8 cellular contexts compared by ENCODE assay signal in genomic region chr3:53045784-53046170, GRCh38. TPM values are rescaled to one million over a fixed set of nuclear protein-coding genes. Genes with fewer than 3 reads are reported as not detected.
DNase-seq lines count a peak whose midpoint lies in the region; ATAC-seq and TF ChIP-seq lines count a peak whose summit lies in the region.

Gene SFMBT1 (minus strand): TSS chr3:53046073. CDS start chr3:52969128, 76,945 bp downstream.

- H3K9me3 Mint-ChIP-seq in activated naive CD4-positive, alpha-beta T cell treated with anti-CD3 and anti-CD28 coated beads, Interleukin-2, amount 10 ng/mL, durations not matched to agents 7 days and 5 days, result no peaks in the 10 kb centered on the region
- H3K9me3 Mint-ChIP-seq in osteocyte (ENCODE audit: unreplicated experiment), result no peaks in the 10 kb centered on the region

- H3K36me3 ChIP-seq in BLaER1, result no peaks in the 10 kb centered on the region
- no peaks in the 10 kb centered on the region for H3K36me3 ChIP-seq in RWPE2 (ENCODE audit: low read depth)
- H3K36me3 ChIP-seq in thoracic aorta, result no peaks in the 10 kb centered on the region

- peaks cover 40% of the 10 kb centered on the region for H4K20me1 ChIP-seq in BLaER1

- no peak for TF ChIP-seq CTCF in RWPE2 (IDR thresholded peaks at IDR 0.05; ENCODE audit: poor library complexity, severe bottlenecking)
- TF ChIP-seq CTCF in osteocyte (IDR thresholded peaks at IDR 0.05), result no peak
- TF ChIP-seq CTCF in thoracic aorta (IDR thresholded peaks at IDR 0.05), result no peak

- peak; percentile 48 for TF ChIP-seq POLR2A in GM19099 (IDR thresholded peaks at IDR 0.05; ENCODE audit: extremely low read depth, insufficient read length, low read depth)

- H3K9me3 ChIP-seq in BLaER1 (no peaks in the 10 kb centered on the region), RWPE2 (ENCODE audit: severe bottlenecking) (no peaks in the 10 kb centered on the region), thoracic aorta (no peaks in the 10 kb centered on the region)

- peak within 1 kb of the TSS; percentile 94 for H3K4me3 Mint-ChIP-seq in activated naive CD4-positive, alpha-beta T cell treated with anti-CD3 and anti-CD28 coated beads, Interleukin-2, amount 10 ng/mL, durations not matched to agents 7 days and 5 days
- H3K4me3 Mint-ChIP-seq in osteocyte (ENCODE audit: unreplicated experiment), result peak within 1 kb of the TSS; percentile 85

- H3K4me3 ChIP-seq in BLaER1 (peak within 1 kb of the TSS; percentile 98), RWPE2 (ENCODE audit: severe bottlenecking) (peak within 1 kb of the TSS; percentile 77), thoracic aorta (peak within 1 kb of the TSS; percentile 96)

- CTCF ChIA-PET in activated naive CD4-positive, alpha-beta T cell treated with anti-CD3 and anti-CD28 coated beads, Interleukin-2, amount 10 ng/mL, durations not matched to agents 7 days and 5 days (lab: Charles Lee), result no interaction called here

- intact Hi-C loops in head of caudate nucleus (cut with DNase I), result loop anchor here (5.0 kb wide), 1 partner anchor 358 kb away; the partner anchor contains the start of genes GNL3 and PBRM1

- peaks cover 10% of the 10 kb centered on the region for H3K27me3 Mint-ChIP-seq in activated naive CD4-positive, alpha-beta T cell treated with anti-CD3 and anti-CD28 coated beads, Interleukin-2, amount 10 ng/mL, durations not matched to agents 7 days and 5 days
- H3K27me3 Mint-ChIP-seq in osteocyte (ENCODE audit: unreplicated experiment), result no peaks in the 10 kb centered on the region

- peaks cover 18% of the 10 kb centered on the region for H3K27me3 ChIP-seq in BLaER1
- H3K27me3 ChIP-seq in RWPE2 (ENCODE audit: insufficient read depth, poor library complexity, severe bottlenecking), result no peaks in the 10 kb centered on the region
- no peaks in the 10 kb centered on the region for H3K27me3 ChIP-seq in thoracic aorta (replicated peaks; ENCODE audit: insufficient read depth)

- H3K4me2 ChIP-seq in BLaER1, result peak within 1 kb of the TSS; percentile 95

- peak within 1 kb of the TSS; percentile 99 for H3K27ac Mint-ChIP-seq in activated naive CD4-positive, alpha-beta T cell treated with anti-CD3 and anti-CD28 coated beads, Interleukin-2, amount 10 ng/mL, durations not matched to agents 7 days and 5 days
- H3K27ac Mint-ChIP-seq in osteocyte (ENCODE audit: unreplicated experiment), result peak within 1 kb of the TSS; percentile 88

- peaks cover 9% of the 10 kb centered on the region for H3K36me3 Mint-ChIP-seq in activated naive CD4-positive, alpha-beta T cell treated with anti-CD3 and anti-CD28 coated beads, Interleukin-2, amount 10 ng/mL, durations not matched to agents 7 days and 5 days
- H3K36me3 Mint-ChIP-seq in osteocyte (ENCODE audit: unreplicated experiment), result no peaks in the 10 kb centered on the region

- ATAC-seq in HG03432 (IDR thresholded peaks at IDR 0.05; ENCODE audit: unreplicated experiment) (peak; percentile 55), RWPE2 (ENCODE audit: low read depth) (peak; percentile 55), thoracic aorta (ENCODE audit: insufficient number of reproducible peaks, low FRiP score, low read depth) (peak; percentile 52)

- H3K27ac ChIP-seq in BLaER1, result peak within 1 kb of the TSS; percentile 97
- peak within 1 kb of the TSS; percentile 65 for H3K27ac ChIP-seq in RWPE2 (ENCODE audit: poor library complexity, severe bottlenecking)
- H3K27ac ChIP-seq in thoracic aorta, result peak within 1 kb of the TSS; percentile 79

- peaks cover 42% of the 10 kb centered on the region for H3K4me1 Mint-ChIP-seq in activated naive CD4-positive, alpha-beta T cell treated with anti-CD3 and anti-CD28 coated beads, Interleukin-2, amount 10 ng/mL, durations not matched to agents 7 days and 5 days
- peaks cover 14% of the 10 kb centered on the region for H3K4me1 Mint-ChIP-seq in osteocyte (ENCODE audit: unreplicated experiment)

- DNase-seq in RWPE2 (ENCODE audit: low spot score) (no peak), head of caudate nucleus (peak in 41 of 42 donors; percentile 24 to 87 (median 69)), osteocyte (ENCODE audit: extremely low spot score, unreplicated experiment) (peak; percentile 88), thoracic aorta (ENCODE audit: low spot score) (no peak)
- DNase-seq in activated naive CD4-positive, alpha-beta T cell treated with anti-CD3 and anti-CD28 coated beads, Interleukin-2, amount 10 ng/mL, durations not matched to agents 7 days and 5 days, result peak; percentile 79

- H3K4me1 ChIP-seq in BLaER1 (peaks cover 40% of the 10 kb centered on the region), RWPE2 (ENCODE audit: insufficient read depth, poor library complexity, severe bottlenecking) (peaks cover 13% of the 10 kb centered on the region), thoracic aorta (ENCODE audit: control insufficient read depth in 1 of 2, low read depth in 2 of 2) (peaks cover 2 to 19% of the 10 kb centered on the region in 2 donors)

- H3K9ac ChIP-seq in BLaER1, result peak within 1 kb of the TSS; percentile 95

RNA-seq across cellular contexts. Expression of gene SFMBT1, which starts in this region (rescaled TPM):
- 7.9 and 8.0 TPM in 2 replicates for total RNA-seq in osteocyte
- 10 to 100 TPM in 1 of 2 donors, 1 to 10 TPM in 1; 7.4 to 13.5 TPM for total RNA-seq in thoracic aorta

Comparison
In these comparisons a context has a peak if more than half of its experiments do, and no peak if none do; other contexts are left out.
1. DNase-seq: peak in activated naive CD4-positive, alpha-beta T cell treated with anti-CD3 and anti-CD28 coated beads, Interleukin-2, amount 10 ng/mL, durations not matched to agents 7 days and 5 days (single experiment), head of caudate nucleus (41 of 42) and osteocyte (single experiment); none in RWPE2 (single experiment) and thoracic aorta (single experiment).
2. Peak in every context shown above with its lines, with median percentiles within 50 percentile points of each other: H3K27ac ChIP-seq, H3K4me3 ChIP-seq and ATAC-seq.